Comparison of ENCODE assay signal across 1 cellular context in genomic region chr11:74702383-74703007, GRCh38.
TF ChIP-seq lines count a peak whose summit lies in the region.

No MANE protein-coding gene starts in this region.

TF ChIP-seq in endothelial cell of umbilical vein, 7 proteins besides CTCF, POLR2A, EP300 and RAD21:
- no peak for TF ChIP-seq MYC (IDR thresholded peaks at IDR 0.05; ENCODE audit: low read depth, low read length)
- no peak for TF ChIP-seq GATA2 (IDR thresholded peaks at IDR 0.05; ENCODE audit: insufficient read depth, insufficient read length, low read depth, low read length)
- TF ChIP-seq MAX (IDR thresholded peaks at IDR 0.05; ENCODE audit: insufficient read depth, insufficient read length): no peak
- no peak for TF ChIP-seq FOS (IDR thresholded peaks at IDR 0.05; ENCODE audit: borderline replicate concordance, insufficient read depth, low read length)
- no peak for TF ChIP-seq POLR2AphosphoS5 (IDR thresholded peaks at IDR 0.05; ENCODE audit: insufficient read depth, low read depth, low read length)
- no peak for TF ChIP-seq JUN (IDR thresholded peaks at IDR 0.05; ENCODE audit: borderline replicate concordance, insufficient read depth, insufficient read length, low read depth)
- TF ChIP-seq EZH2 (IDR thresholded peaks at IDR 0.05; ENCODE audit: borderline replicate concordance, low read depth, low read length, severe bottlenecking): no peak
